ENCODE assay signal across 3 cellular contexts in the genomic region with DNA sequence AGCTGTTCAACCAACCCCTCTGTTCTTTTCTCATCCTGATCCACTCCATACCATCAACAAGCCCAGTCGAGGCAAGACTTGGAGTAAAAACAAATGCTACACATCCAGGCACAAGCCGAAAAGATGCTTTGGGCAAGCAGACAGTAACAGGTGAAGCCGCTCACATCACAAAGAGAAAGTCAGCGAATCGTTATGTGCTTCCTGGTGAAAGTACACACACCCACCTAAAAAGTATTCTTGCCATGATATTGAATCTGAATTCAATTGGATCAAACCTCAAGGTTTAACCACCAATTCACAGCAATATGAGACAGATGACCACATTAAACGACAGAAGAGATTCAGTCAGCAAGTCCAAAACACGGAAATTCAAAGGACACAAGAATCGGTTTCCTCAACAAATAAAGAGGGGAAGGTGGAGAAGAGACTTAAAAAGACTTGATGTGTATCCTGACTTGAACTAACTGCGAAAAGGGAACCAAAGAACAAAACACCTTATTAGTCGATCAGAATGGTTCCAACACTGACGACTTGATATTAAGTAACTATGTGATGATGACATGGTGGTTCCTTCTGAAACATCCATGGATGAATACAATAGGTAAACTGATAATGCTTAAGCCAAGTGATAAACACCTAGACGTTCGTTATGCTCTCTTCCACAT.
A peak's percentile ranks its signal among the peaks of the same experiment; 100 is the strongest.
TF ChIP-seq lines count a peak whose summit lies in the region.

No MANE protein-coding gene starts in this region.

TF ChIP-seq in A549, 52 proteins besides CTCF, POLR2A, EP300 and RAD21 (continued from another document):
- no peak for TF ChIP-seq CBX2 (IDR thresholded peaks at IDR 0.05; ENCODE audit: borderline replicate concordance, low read depth)
- no peak for TF ChIP-seq PHF8 (IDR thresholded peaks at IDR 0.05; ENCODE audit: borderline replicate concordance, low read depth)
- TF ChIP-seq TFCP2L1 (CRISPR knock-in tag; IDR thresholded peaks at IDR 0.05) = no peak
- no peak for TF ChIP-seq FOXS1 (CRISPR knock-in tag; IDR thresholded peaks at IDR 0.05)
- TF ChIP-seq, protein P1, sequence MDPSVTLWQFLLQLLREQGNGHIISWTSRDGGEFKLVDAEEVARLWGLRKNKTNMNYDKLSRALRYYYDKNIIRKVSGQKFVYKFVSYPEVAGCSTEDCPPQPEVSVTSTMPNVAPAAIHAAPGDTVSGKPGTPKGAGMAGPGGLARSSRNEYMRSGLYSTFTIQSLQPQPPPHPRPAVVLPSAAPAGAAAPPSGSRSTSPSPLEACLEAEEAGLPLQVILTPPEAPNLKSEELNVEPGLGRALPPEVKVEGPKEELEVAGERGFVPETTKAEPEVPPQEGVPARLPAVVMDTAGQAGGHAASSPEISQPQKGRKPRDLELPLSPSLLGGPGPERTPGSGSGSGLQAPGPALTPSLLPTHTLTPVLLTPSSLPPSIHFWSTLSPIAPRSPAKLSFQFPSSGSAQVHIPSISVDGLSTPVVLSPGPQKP (IDR thresholded peaks at IDR 0.05; ENCODE audit: low read depth, low read length) = no peak
- no peak for TF ChIP-seq SREBF2 (IDR thresholded peaks at IDR 0.05)
- TF ChIP-seq ZSCAN20 (CRISPR knock-in tag; IDR thresholded peaks at IDR 0.05) = no peak
- TF ChIP-seq KDM5A (IDR thresholded peaks at IDR 0.05) = no peak
- TF ChIP-seq, protein P2, sequence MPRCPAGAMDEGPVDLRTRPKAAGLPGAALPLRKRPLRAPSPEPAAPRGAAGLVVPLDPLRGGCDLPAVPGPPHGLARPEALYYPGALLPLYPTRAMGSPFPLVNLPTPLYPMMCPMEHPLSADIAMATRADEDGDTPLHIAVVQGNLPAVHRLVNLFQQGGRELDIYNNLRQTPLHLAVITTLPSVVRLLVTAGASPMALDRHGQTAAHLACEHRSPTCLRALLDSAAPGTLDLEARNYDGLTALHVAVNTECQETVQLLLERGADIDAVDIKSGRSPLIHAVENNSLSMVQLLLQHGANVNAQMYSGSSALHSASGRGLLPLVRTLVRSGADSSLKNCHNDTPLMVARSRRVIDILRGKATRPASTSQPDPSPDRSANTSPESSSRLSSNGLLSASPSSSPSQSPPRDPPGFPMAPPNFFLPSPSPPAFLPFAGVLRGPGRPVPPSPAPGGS (IDR thresholded peaks at IDR 0.05) = no peak
- TF ChIP-seq CHD2 (IDR thresholded peaks at IDR 0.05; ENCODE audit: low read length, partially characterized antibody) = no peak
- TF ChIP-seq NPAS2 (CRISPR knock-in tag; IDR thresholded peaks at IDR 0.05; ENCODE audit: borderline replicate concordance) = no peak
- TF ChIP-seq RNF2 (IDR thresholded peaks at IDR 0.05; ENCODE audit: borderline replicate concordance, low read depth) = no peak

TF ChIP-seq in GM12891, 5 proteins besides CTCF, POLR2A, EP300 and RAD21 (continued from another document):
- TF ChIP-seq TAF1 (IDR thresholded peaks at IDR 0.05; ENCODE audit: low read depth, low read length) = no peak
- no peak for TF ChIP-seq PAX5 (IDR thresholded peaks at IDR 0.05; ENCODE audit: insufficient read depth, low read length, severe bottlenecking)
- TF ChIP-seq SPI1 (IDR thresholded peaks at IDR 0.05; ENCODE audit: low read depth, low read length) = no peak
- peak; percentile 25; the same call in 1 of the 2 replicates for TF ChIP-seq POLR2AphosphoS5 (IDR thresholded peaks at IDR 0.05; ENCODE audit: low read depth, low read length)

TF ChIP-seq in GM12878, 131 proteins besides CTCF, POLR2A, EP300 and RAD21:
- no peak for TF ChIP-seq BRCA1 (IDR thresholded peaks at IDR 0.05; ENCODE audit: low read depth, low read length)
- no peak for TF ChIP-seq IKZF1 (conservative IDR thresholded peaks at IDR 0.05)
- TF ChIP-seq NR2C2 (IDR thresholded peaks at IDR 0.05; ENCODE audit: borderline replicate concordance, control insufficient read depth, insufficient read length, low read depth) = no peak
- no peak for TF ChIP-seq ZBED1 (IDR thresholded peaks at IDR 0.05; ENCODE audit: borderline replicate concordance)
- no peak for TF ChIP-seq ASH2L (IDR thresholded peaks at IDR 0.05; ENCODE audit: borderline replicate concordance, low read depth)
- 0 out of 2 replicates have a peak, but pooled peaks have one; percentile 3 for TF ChIP-seq JUNB (IDR thresholded peaks at IDR 0.05)
- no peak for TF ChIP-seq HDAC2 (IDR thresholded peaks at IDR 0.05)
- TF ChIP-seq RUNX3 (IDR thresholded peaks at IDR 0.05; ENCODE audit: low read length) = peak; percentile 70
- peak; percentile 15; the same call in 1 of the 2 replicates for TF ChIP-seq MTA3 (IDR thresholded peaks at IDR 0.05; ENCODE audit: borderline replicate concordance, low read length)
- no peak for TF ChIP-seq LARP7 (IDR thresholded peaks at IDR 0.05)
TF ChIP-seq in GM12878: peak in this region for 3.
